ENCODE assay signal across 1 cellular context in the genomic region with DNA sequence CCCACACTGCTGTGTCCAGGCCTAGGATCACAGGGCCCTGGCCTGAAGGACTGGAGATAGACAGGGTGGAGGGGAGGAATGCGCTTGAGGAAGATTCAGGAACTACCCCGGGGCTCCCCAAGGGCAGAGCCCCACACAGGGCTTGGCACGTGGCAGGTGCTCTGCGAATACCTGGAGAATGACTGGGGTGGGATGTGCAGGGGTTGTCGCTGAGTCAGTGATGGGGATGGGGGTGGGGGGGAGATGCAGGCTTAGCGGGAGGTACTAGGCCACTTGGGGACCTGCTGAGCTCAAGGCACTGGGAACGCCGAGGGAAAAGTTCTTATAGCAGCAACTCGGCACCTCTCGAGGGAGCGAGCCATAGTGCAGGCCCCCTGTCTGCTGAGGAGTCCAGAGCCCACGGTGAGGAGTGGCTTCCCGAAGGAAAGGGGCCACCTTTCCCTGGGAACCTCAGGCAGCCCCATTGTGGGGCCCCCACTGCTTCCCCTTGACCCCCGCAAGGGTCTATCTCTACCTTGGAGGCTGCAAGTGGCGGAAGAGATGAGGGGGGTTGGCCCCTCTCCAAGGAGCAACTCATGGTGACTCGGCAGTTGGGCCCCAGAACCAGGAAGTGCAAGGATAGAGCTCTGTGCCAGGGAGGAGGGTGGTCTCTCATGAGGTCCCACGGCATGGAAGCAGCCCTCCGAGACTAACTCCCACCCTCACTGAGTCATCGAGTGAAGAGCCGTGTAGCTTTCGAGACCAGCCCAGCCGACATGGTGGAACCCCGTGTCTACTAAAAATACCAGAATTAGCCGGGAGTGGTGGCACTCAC.
TF ChIP-seq lines count a peak whose summit lies in the region.

No MANE protein-coding gene starts in this region.

TF ChIP-seq in K562, 482 proteins besides CTCF, POLR2A, EP300 and RAD21 (continued from another document and continues in another):
- TF ChIP-seq, protein P1, sequence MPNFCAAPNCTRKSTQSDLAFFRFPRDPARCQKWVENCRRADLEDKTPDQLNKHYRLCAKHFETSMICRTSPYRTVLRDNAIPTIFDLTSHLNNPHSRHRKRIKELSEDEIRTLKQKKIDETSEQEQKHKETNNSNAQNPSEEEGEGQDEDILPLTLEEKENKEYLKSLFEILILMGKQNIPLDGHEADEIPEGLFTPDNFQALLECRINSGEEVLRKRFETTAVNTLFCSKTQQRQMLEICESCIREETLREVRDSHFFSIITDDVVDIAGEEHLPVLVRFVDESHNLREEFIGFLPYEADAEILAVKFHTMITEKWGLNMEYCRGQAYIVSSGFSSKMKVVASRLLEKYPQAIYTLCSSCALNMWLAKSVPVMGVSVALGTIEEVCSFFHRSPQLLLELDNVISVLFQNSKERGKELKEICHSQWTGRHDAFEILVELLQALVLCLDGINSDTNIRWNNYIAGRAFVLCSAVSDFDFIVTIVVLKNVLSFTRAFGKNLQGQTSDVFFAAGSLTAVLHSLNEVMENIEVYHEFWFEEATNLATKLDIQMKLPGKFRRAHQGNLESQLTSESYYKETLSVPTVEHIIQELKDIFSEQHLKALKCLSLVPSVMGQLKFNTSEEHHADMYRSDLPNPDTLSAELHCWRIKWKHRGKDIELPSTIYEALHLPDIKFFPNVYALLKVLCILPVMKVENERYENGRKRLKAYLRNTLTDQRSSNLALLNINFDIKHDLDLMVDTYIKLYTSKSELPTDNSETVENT (CRISPR knock-in tag; IDR thresholded peaks at IDR 0.05), result peak; percentile 31; the same call in 1 of the 2 replicates
- 0 out of 2 replicates have a peak, but pooled peaks have one; percentile 55 for TF ChIP-seq ZNF311 (CRISPR knock-in tag; IDR thresholded peaks at IDR 0.05)
- TF ChIP-seq, protein P2, sequence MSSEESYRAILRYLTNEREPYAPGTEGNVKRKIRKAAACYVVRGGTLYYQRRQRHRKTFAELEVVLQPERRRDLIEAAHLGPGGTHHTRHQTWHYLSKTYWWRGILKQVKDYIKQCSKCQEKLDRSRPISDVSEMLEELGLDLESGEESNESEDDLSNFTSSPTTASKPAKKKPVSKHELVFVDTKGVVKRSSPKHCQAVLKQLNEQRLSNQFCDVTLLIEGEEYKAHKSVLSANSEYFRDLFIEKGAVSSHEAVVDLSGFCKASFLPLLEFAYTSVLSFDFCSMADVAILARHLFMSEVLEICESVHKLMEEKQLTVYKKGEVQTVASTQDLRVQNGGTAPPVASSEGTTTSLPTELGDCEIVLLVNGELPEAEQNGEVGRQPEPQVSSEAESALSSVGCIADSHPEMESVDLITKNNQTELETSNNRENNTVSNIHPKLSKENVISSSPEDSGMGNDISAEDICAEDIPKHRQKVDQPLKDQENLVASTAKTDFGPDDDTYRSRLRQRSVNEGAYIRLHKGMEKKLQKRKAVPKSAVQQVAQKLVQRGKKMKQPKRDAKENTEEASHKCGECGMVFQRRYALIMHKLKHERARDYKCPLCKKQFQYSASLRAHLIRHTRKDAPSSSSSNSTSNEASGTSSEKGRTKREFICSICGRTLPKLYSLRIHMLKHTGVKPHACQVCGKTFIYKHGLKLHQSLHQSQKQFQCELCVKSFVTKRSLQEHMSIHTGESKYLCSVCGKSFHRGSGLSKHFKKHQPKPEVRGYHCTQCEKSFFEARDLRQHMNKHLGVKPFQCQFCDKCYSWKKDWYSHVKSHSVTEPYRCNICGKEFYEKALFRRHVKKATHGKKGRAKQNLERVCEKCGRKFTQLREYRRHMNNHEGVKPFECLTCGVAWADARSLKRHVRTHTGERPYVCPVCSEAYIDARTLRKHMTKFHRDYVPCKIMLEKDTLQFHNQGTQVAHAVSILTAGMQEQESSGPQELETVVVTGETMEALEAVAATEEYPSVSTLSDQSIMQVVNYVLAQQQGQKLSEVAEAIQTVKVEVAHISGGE (CRISPR knock-in tag; IDR thresholded peaks at IDR 0.05), result peak in 1 of 3 experiments; percentile 71; a peak in 1 of 6 replicates
- peak; percentile 96 for TF ChIP-seq MAFF (IDR thresholded peaks at IDR 0.05; ENCODE audit: low read length)
- peak; percentile 99 for TF ChIP-seq NFE2 (IDR thresholded peaks at IDR 0.05; ENCODE audit: low read depth)
- peak; percentile 96 for TF ChIP-seq MAFK (IDR thresholded peaks at IDR 0.05; ENCODE audit: low read length)
- no peak for TF ChIP-seq PHB (CRISPR knock-in tag; IDR thresholded peaks at IDR 0.05)
- TF ChIP-seq, protein P3, sequence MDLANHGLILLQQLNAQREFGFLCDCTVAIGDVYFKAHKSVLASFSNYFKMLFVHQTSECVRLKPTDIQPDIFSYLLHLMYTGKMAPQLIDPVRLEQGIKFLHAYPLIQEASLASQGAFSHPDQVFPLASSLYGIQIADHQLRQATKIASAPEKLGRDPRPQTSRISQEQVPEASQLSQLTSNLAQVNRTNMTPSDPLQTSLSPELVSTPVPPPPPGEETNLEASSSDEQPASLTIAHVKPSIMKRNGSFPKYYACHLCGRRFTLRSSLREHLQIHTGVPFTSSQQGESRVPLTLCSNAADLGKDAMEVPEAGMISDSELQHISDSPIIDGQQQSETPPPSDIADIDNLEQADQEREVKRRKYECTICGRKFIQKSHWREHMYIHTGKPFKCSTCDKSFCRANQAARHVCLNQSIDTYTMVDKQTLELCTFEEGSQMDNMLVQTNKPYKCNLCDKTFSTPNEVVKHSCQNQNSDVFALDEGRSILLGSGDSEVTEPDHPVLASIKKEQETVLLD (IDR thresholded peaks at IDR 0.05), result peak; percentile 58; the same call in 1 of the 2 replicates
- no peak for TF ChIP-seq ZNF717 (CRISPR knock-in tag; IDR thresholded peaks at IDR 0.05)
- TF ChIP-seq, protein P4, sequence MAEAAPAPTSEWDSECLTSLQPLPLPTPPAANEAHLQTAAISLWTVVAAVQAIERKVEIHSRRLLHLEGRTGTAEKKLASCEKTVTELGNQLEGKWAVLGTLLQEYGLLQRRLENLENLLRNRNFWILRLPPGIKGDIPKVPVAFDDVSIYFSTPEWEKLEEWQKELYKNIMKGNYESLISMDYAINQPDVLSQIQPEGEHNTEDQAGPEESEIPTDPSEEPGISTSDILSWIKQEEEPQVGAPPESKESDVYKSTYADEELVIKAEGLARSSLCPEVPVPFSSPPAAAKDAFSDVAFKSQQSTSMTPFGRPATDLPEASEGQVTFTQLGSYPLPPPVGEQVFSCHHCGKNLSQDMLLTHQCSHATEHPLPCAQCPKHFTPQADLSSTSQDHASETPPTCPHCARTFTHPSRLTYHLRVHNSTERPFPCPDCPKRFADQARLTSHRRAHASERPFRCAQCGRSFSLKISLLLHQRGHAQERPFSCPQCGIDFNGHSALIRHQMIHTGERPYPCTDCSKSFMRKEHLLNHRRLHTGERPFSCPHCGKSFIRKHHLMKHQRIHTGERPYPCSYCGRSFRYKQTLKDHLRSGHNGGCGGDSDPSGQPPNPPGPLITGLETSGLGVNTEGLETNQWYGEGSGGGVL (CRISPR knock-in tag; IDR thresholded peaks at IDR 0.05), result no peak
- 0 out of 2 replicates have a peak, but pooled peaks have one; percentile 12 for TF ChIP-seq KLF13 (tag; IDR thresholded peaks at IDR 0.05; ENCODE audit: borderline replicate concordance, low read depth)
- no peak for TF ChIP-seq CBFB (CRISPR knock-in tag; IDR thresholded peaks at IDR 0.05)
- TF ChIP-seq, protein P5, sequence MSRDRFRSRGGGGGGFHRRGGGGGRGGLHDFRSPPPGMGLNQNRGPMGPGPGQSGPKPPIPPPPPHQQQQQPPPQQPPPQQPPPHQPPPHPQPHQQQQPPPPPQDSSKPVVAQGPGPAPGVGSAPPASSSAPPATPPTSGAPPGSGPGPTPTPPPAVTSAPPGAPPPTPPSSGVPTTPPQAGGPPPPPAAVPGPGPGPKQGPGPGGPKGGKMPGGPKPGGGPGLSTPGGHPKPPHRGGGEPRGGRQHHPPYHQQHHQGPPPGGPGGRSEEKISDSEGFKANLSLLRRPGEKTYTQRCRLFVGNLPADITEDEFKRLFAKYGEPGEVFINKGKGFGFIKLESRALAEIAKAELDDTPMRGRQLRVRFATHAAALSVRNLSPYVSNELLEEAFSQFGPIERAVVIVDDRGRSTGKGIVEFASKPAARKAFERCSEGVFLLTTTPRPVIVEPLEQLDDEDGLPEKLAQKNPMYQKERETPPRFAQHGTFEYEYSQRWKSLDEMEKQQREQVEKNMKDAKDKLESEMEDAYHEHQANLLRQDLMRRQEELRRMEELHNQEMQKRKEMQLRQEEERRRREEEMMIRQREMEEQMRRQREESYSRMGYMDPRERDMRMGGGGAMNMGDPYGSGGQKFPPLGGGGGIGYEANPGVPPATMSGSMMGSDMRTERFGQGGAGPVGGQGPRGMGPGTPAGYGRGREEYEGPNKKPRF (IDR thresholded peaks at IDR 0.05; ENCODE audit: low read depth, low read length), result no peak
- TF ChIP-seq MIER1 (IDR thresholded peaks at IDR 0.05; ENCODE audit: low read depth), result no peak
- TF ChIP-seq ARHGAP35 (IDR thresholded peaks at IDR 0.05; ENCODE audit: partially characterized antibody), result no peak
- no peak for TF ChIP-seq ZC3H8 (IDR thresholded peaks at IDR 0.05)
- TF ChIP-seq NCOA1 (IDR thresholded peaks at IDR 0.05; ENCODE audit: low read depth), result peak; percentile 48; the same call in 1 of the 2 replicates
- TF ChIP-seq NR4A1 (CRISPR knock-in tag; IDR thresholded peaks at IDR 0.05), result 0 out of 2 replicates have a peak, but pooled peaks have one; percentile 9
- TF ChIP-seq NR4A1 (tag; IDR thresholded peaks at IDR 0.05), result peak; percentile 79
- TF ChIP-seq ARID1B (IDR thresholded peaks at IDR 0.05), result peak; percentile 90
- TF ChIP-seq TBP (optimal IDR thresholded peaks at IDR 0.05; ENCODE audit: low read depth, low read length), result peak; percentile 59
- TF ChIP-seq, protein P6, sequence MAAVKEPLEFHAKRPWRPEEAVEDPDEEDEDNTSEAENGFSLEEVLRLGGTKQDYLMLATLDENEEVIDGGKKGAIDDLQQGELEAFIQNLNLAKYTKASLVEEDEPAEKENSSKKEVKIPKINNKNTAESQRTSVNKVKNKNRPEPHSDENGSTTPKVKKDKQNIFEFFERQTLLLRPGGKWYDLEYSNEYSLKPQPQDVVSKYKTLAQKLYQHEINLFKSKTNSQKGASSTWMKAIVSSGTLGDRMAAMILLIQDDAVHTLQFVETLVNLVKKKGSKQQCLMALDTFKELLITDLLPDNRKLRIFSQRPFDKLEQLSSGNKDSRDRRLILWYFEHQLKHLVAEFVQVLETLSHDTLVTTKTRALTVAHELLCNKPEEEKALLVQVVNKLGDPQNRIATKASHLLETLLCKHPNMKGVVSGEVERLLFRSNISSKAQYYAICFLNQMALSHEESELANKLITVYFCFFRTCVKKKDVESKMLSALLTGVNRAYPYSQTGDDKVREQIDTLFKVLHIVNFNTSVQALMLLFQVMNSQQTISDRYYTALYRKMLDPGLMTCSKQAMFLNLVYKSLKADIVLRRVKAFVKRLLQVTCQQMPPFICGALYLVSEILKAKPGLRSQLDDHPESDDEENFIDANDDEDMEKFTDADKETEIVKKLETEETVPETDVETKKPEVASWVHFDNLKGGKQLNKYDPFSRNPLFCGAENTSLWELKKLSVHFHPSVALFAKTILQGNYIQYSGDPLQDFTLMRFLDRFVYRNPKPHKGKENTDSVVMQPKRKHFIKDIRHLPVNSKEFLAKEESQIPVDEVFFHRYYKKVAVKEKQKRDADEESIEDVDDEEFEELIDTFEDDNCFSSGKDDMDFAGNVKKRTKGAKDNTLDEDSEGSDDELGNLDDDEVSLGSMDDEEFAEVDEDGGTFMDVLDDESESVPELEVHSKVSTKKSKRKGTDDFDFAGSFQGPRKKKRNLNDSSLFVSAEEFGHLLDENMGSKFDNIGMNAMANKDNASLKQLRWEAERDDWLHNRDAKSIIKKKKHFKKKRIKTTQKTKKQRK (IDR thresholded peaks at IDR 0.05; ENCODE audit: borderline replicate concordance, low read depth, low read length), result no peak
- TF ChIP-seq KAT8 (IDR thresholded peaks at IDR 0.05; ENCODE audit: low read depth), result no peak
- TF ChIP-seq ZNF175 (CRISPR knock-in tag; IDR thresholded peaks at IDR 0.05; ENCODE audit: low read depth), result peak; percentile 79
- TF ChIP-seq, protein P7, sequence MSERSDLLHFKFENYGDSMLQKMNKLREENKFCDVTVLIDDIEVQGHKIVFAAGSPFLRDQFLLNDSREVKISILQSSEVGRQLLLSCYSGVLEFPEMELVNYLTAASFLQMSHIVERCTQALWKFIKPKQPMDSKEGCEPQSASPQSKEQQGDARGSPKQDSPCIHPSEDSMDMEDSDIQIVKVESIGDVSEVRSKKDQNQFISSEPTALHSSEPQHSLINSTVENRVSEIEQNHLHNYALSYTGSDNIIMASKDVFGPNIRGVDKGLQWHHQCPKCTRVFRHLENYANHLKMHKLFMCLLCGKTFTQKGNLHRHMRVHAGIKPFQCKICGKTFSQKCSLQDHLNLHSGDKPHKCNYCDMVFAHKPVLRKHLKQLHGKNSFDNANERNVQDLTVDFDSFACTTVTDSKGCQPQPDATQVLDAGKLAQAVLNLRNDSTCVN (CRISPR knock-in tag; IDR thresholded peaks at IDR 0.05), result no peak
- TF ChIP-seq FOXP1 (CRISPR knock-in tag; IDR thresholded peaks at IDR 0.05), result no peak
- no peak for TF ChIP-seq ZC3H11A (IDR thresholded peaks at IDR 0.05; ENCODE audit: low read depth, low read length)
- TF ChIP-seq, protein P8, sequence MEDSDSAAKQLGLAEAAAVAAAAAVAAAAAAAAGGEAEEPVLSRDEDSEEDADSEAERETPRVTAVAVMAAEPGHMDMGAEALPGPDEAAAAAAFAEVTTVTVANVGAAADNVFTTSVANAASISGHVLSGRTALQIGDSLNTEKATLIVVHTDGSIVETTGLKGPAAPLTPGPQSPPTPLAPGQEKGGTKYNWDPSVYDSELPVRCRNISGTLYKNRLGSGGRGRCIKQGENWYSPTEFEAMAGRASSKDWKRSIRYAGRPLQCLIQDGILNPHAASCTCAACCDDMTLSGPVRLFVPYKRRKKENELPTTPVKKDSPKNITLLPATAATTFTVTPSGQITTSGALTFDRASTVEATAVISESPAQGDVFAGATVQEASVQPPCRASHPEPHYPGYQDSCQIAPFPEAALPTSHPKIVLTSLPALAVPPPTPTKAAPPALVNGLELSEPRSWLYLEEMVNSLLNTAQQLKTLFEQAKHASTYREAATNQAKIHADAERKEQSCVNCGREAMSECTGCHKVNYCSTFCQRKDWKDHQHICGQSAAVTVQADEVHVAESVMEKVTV (CRISPR knock-in tag; IDR thresholded peaks at IDR 0.05), result no peak
- peak; percentile 71 to 74 for TF ChIP-seq MAZ (CRISPR knock-in tag; conservative IDR thresholded peaks at IDR 0.05 in 1 of 2, IDR thresholded peaks at IDR 0.05 in 1 of 2)
- TF ChIP-seq BRD4 (IDR thresholded peaks at IDR 0.05), result peak; percentile 82; the same call in 1 of the 2 replicates
- TF ChIP-seq CREM (IDR thresholded peaks at IDR 0.05; ENCODE audit: low read depth), result peak; percentile 39; the same call in 1 of the 2 replicates
- peak; percentile 79; the same call in 1 of the 2 replicates for TF ChIP-seq LEF1 (IDR thresholded peaks at IDR 0.05)
- peak; percentile 75 for TF ChIP-seq ZNF766 (CRISPR knock-in tag; conservative IDR thresholded peaks at IDR 0.05)
- TF ChIP-seq, protein P9, sequence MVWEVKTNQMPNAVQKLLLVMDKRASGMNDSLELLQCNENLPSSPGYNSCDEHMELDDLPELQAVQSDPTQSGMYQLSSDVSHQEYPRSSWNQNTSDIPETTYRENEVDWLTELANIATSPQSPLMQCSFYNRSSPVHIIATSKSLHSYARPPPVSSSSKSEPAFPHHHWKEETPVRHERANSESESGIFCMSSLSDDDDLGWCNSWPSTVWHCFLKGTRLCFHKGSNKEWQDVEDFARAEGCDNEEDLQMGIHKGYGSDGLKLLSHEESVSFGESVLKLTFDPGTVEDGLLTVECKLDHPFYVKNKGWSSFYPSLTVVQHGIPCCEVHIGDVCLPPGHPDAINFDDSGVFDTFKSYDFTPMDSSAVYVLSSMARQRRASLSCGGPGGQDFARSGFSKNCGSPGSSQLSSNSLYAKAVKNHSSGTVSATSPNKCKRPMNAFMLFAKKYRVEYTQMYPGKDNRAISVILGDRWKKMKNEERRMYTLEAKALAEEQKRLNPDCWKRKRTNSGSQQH (CRISPR knock-in tag; IDR thresholded peaks at IDR 0.05), result no peak; the same call in 1 of the 2 replicates
- TF ChIP-seq PHF8 (IDR thresholded peaks at IDR 0.05; ENCODE audit: borderline replicate concordance, low read length), result peak; percentile 26; the same call in 1 of the 2 replicates
- no peak for TF ChIP-seq RFX1 (IDR thresholded peaks at IDR 0.05)
- TF ChIP-seq ELF2 (CRISPR knock-in tag; IDR thresholded peaks at IDR 0.05), result peak; percentile 81; the same call in 1 of the 2 replicates
- peak; percentile 98 for TF ChIP-seq ELF1 (tag; IDR thresholded peaks at IDR 0.05)
